Comparison of ENCODE assay signal across 16 cellular contexts in the genomic region with DNA sequence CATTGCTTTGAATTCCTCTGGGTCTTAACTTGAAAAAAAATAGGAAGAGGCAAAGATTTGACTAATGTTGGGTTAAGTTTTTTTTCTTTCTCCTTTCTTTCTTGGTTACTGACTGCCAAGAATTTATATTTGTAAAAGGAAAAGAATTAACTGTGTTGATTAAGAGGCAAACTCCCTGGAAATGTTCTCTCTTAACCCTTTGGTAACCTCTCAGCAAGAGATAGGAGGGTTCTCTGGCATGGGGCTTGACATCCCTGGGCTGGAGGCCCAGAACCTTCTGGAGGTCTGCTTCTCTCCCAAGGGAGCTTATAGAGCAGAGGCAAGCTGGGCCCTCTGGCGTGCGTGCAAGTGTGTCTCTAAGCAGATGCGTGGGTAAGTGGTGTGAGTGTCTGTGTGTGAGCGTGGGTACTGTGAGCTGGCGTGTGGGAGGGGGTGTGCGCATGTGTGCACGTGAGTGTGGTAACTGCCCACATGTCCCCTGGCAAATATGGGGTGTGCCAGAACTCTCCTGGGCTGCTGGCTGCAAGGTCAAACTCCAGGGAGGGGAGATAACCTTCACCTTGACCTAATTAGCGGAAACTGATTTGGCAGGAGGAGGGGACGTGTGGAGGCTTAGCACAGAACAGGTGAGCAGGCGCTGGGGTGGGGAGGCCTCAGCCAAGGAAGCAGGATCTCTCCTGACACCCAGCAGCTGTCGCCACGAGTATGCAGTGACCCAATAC. TPM values are rescaled to one million over a fixed set of nuclear protein-coding genes. Genes with fewer than 3 reads are reported as not detected.
DNase-seq lines count a peak whose midpoint lies in the region; ATAC-seq and TF ChIP-seq lines count a peak whose summit lies in the region.
"Had no signal": no experiment of that assay in that cellular context is flagged by ENCODE, and none has a peak within 500 bp of the region (broad histone marks: within the 10 kb centered on the region; RNA-seq: fewer than 3 reads in every experiment).

No MANE protein-coding gene starts in this region.

- no peaks in the 10 kb centered on the region for H3K36me3 ChIP-seq in fibroblast of lung (ENCODE audit: control insufficient read depth, insufficient read depth, low read length)
- H3K36me3 ChIP-seq: heart left ventricle, neutrophil had no signal

- peak; percentile 85 for DNase-seq in AG04449 (ENCODE audit: low read depth, low spot score)
- DNase-seq in NCI-H2171 (lab: John Stamatoyannopoulos, UW) = peak; percentile 51
- DNase-seq in fibroblast of lung (ENCODE audit: low read depth in 2 of 2) = peak; percentile 77 to 80
- DNase-seq in nephron progenitor cell = no peak
- DNase-seq in stimulated activated naive CD4-positive, alpha-beta T cell (lab: John Stamatoyannopoulos, UW) = no peak
- DNase-seq in COR-L47 (lab: John Stamatoyannopoulos, UW) = no peak
- DNase-seq: ACHN; activated CD4-positive, CD25-positive, alpha-beta regulatory T cell; effector CD8-positive, alpha-beta T cell; SW 1271 had no signal

- no peak overlapping the region for H3K4me3 Mint-ChIP-seq in nephron progenitor cell
- H3K4me3 Mint-ChIP-seq: type B pancreatic cell had no signal

- H3K27me3 ChIP-seq in fibroblast of lung (ENCODE audit: control insufficient read depth, insufficient read depth, low read length) = no peaks in the 10 kb centered on the region
- H3K27me3 ChIP-seq: heart left ventricle had no signal

- no peak for TF ChIP-seq CTCF in AG04449 (IDR thresholded peaks at IDR 0.05; ENCODE audit: insufficient read depth, low read length, missing control alignments)
- no peak for TF ChIP-seq CTCF in fibroblast of lung (conservative IDR thresholded peaks at IDR 0.05 in 1 of 2, IDR thresholded peaks at IDR 0.05 in 1 of 2; ENCODE audit: low read depth in 1 of 2, low read length in 2 of 2)
- no peak for TF ChIP-seq CTCF in nephron progenitor cell (IDR thresholded peaks at IDR 0.05)

- no peaks in the 10 kb centered on the region for H4K20me1 ChIP-seq in fibroblast of lung (ENCODE audit: control insufficient read depth, extremely low read depth, insufficient read depth, low read length)

- no peak overlapping the region for H3K4me3 ChIP-seq in AG04449 (ENCODE audit: low read depth, low read length)
- no peak overlapping the region for H3K4me3 ChIP-seq in fibroblast of lung (replicated peaks in 1 of 4; ENCODE audit: control extremely low read depth in 1 of 4, insufficient read depth in 1 of 4, low read depth in 3 of 4, low read length in 4 of 4)
- H3K4me3 ChIP-seq: heart left ventricle had no signal

- H3K27ac ChIP-seq in fibroblast of lung (ENCODE audit: insufficient read depth, low read length) = no peak overlapping the region
- H3K27ac ChIP-seq: heart left ventricle, neutrophil had no signal

- peaks cover 31% of the 10 kb centered on the region for H3K27me3 Mint-ChIP-seq in nephron progenitor cell (ENCODE audit: low read depth, poor library complexity)

- ATAC-seq in GM18867 (IDR thresholded peaks at IDR 0.05; ENCODE audit: unreplicated experiment) (no peak), HG03175 (IDR thresholded peaks at IDR 0.05; ENCODE audit: unreplicated experiment) (no peak)
- ATAC-seq: left lobe of liver had no signal

- no peak overlapping the region for H2AFZ ChIP-seq in fibroblast of lung (ENCODE audit: low read length)

- no peaks in the 10 kb centered on the region for H3K9me3 Mint-ChIP-seq in nephron progenitor cell
- H3K9me3 Mint-ChIP-seq: type B pancreatic cell had no signal

- CTCF ChIA-PET in AG04449 (lab: Yijun Ruan, JAX) = interaction anchor here (0.6 to 11.0 kb wide), 5 partner anchors 10 to 390 kb away, joined by 3 to 98 read pairs (median 4); no protein-coding TSS in a partner anchor

- H3K4me2 ChIP-seq in fibroblast of lung (ENCODE audit: extremely low read depth, insufficient read depth, low read length) = no peak overlapping the region

- peak overlapping the region; percentile 11 for H3K27ac Mint-ChIP-seq in nephron progenitor cell
- H3K27ac Mint-ChIP-seq: type B pancreatic cell had no signal

- peaks cover 8% of the 10 kb centered on the region for H3K4me1 ChIP-seq in fibroblast of lung (ENCODE audit: control insufficient read depth, extremely low read depth, insufficient read depth, low read length)

- peaks cover 59% of the 10 kb centered on the region for H3K4me1 Mint-ChIP-seq in nephron progenitor cell

- H3K9ac ChIP-seq in fibroblast of lung (ENCODE audit: insufficient read depth, low read length) = no peak overlapping the region

- no peaks in the 10 kb centered on the region for H3K36me3 Mint-ChIP-seq in nephron progenitor cell (ENCODE audit: low read depth)
- H3K36me3 Mint-ChIP-seq: type B pancreatic cell had no signal

- POLR2A ChIA-PET in AG04449 (lab: Yijun Ruan, JAX) = interaction anchor here (0.7 kb wide), 1 partner anchor 199 kb away, joined by 4 read pairs; a partner anchor contains a TSS

- no peaks in the 10 kb centered on the region for H3K79me2 ChIP-seq in fibroblast of lung (ENCODE audit: control insufficient read depth, insufficient read depth, low read length)

- no peaks in the 10 kb centered on the region for H3K9me3 ChIP-seq in fibroblast of lung (ENCODE audit: control insufficient read depth, insufficient read depth, low read depth, low read length)
- H3K9me3 ChIP-seq: heart left ventricle, neutrophil had no signal

RNA-seq across cellular contexts. Expression of a gene that starts 49.4 kb away (rescaled TPM):
- 16.7 and 21.5 TPM in 2 replicates for total RNA-seq in fibroblast of lung
- 21.0 and 22.6 TPM in 2 replicates for polyA plus RNA-seq in fibroblast of lung
- polyA plus RNA-seq in fibroblast of lung (2012) = 26.2 and 26.7 TPM in 2 replicates
- 2.4 and 2.7 TPM in 2 replicates for polyA minus RNA-seq in fibroblast of lung (ENCODE audit: low replicate concordance)

RNA-seq across cellular contexts. Expression of a gene that starts 50.7 kb away (rescaled TPM):
- 78.6 and 99.4 TPM in 2 replicates for total RNA-seq in fibroblast of lung
- polyA plus RNA-seq in fibroblast of lung = 21.4 and 24.9 TPM in 2 replicates
- 14.7 and 15.6 TPM in 2 replicates for polyA plus RNA-seq in fibroblast of lung (2012)
- polyA minus RNA-seq in fibroblast of lung (ENCODE audit: low replicate concordance) = 11.5 and 31.2 TPM in 2 replicates

Comparison
In these comparisons a context has a peak if more than half of its experiments do, and no peak if none do; other contexts are left out.
1. DNase-seq: peak in AG04449 (single experiment), NCI-H2171 (single experiment) and fibroblast of lung (2 of 2); none in nephron progenitor cell (single experiment), stimulated activated naive CD4-positive, alpha-beta T cell (0 of 6) and COR-L47 (single experiment).